ENCODE assay signal across 1 cellular context in genomic region chr7:46854958-46855473, GRCh38.
TF ChIP-seq lines count a peak whose summit lies in the region.

No MANE protein-coding gene starts in this region.

TF ChIP-seq in SK-N-SH, 30 proteins besides CTCF, POLR2A, EP300 and RAD21 (continued from another document):
- TF ChIP-seq, protein P1, sequence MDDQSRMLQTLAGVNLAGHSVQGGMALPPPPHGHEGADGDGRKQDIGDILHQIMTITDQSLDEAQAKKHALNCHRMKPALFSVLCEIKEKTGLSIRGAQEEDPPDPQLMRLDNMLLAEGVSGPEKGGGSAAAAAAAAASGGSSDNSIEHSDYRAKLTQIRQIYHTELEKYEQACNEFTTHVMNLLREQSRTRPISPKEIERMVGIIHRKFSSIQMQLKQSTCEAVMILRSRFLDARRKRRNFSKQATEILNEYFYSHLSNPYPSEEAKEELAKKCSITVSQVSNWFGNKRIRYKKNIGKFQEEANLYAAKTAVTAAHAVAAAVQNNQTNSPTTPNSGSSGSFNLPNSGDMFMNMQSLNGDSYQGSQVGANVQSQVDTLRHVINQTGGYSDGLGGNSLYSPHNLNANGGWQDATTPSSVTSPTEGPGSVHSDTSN (IDR thresholded peaks at IDR 0.05), result peak; percentile 69
- TF ChIP-seq, protein P2, sequence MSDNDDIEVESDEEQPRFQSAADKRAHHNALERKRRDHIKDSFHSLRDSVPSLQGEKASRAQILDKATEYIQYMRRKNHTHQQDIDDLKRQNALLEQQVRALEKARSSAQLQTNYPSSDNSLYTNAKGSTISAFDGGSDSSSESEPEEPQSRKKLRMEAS (IDR thresholded peaks at IDR 0.05; ENCODE audit: low read depth), result 0 out of 2 replicates have a peak, but pooled peaks have one; percentile 32
- no peak for TF ChIP-seq GATA2 (CRISPR knock-in tag; IDR thresholded peaks at IDR 0.05)
- TF ChIP-seq POLR2AphosphoS5 (IDR thresholded peaks at IDR 0.05; ENCODE audit: low read depth, low read length), result peak; percentile 47; the same call in 1 of the 2 replicates
- no peak for TF ChIP-seq RCOR1 (IDR thresholded peaks at IDR 0.05; ENCODE audit: low read length)
- TF ChIP-seq JUND (IDR thresholded peaks at IDR 0.05), result peak; percentile 63
- TF ChIP-seq SIN3A (IDR thresholded peaks at IDR 0.05; ENCODE audit: borderline replicate concordance, low read depth, low read length), result no peak
- no peak for TF ChIP-seq MEF2A (IDR thresholded peaks at IDR 0.05; ENCODE audit: borderline replicate concordance, low read depth)
- peak; percentile 65 for TF ChIP-seq FOSL2 (IDR thresholded peaks at IDR 0.05; ENCODE audit: borderline replicate concordance, low read depth)
- peak; percentile 32; the same call in 1 of the 2 replicates for TF ChIP-seq GABPA (IDR thresholded peaks at IDR 0.05; ENCODE audit: low read depth)
- no peak for TF ChIP-seq TAF1 (IDR thresholded peaks at IDR 0.05; ENCODE audit: borderline replicate concordance, low read depth, low read length)
- TF ChIP-seq, protein P3, sequence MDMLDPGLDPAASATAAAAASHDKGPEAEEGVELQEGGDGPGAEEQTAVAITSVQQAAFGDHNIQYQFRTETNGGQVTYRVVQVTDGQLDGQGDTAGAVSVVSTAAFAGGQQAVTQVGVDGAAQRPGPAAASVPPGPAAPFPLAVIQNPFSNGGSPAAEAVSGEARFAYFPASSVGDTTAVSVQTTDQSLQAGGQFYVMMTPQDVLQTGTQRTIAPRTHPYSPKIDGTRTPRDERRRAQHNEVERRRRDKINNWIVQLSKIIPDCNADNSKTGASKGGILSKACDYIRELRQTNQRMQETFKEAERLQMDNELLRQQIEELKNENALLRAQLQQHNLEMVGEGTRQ (IDR thresholded peaks at IDR 0.05; ENCODE audit: borderline replicate concordance, low read depth, low read length), result no peak
- TF ChIP-seq SMC3 (IDR thresholded peaks at IDR 0.05; ENCODE audit: low read depth, low read length), result peak; percentile 30; the same call in 1 of the 2 replicates
- TF ChIP-seq TCF12 (IDR thresholded peaks at IDR 0.05), result peak; percentile 90
- no peak for TF ChIP-seq NRF1 (IDR thresholded peaks at IDR 0.05; ENCODE audit: low read depth, low read length)
- no peak for TF ChIP-seq MXI1 (IDR thresholded peaks at IDR 0.05; ENCODE audit: low read depth, low read length)
- TF ChIP-seq, protein P4, sequence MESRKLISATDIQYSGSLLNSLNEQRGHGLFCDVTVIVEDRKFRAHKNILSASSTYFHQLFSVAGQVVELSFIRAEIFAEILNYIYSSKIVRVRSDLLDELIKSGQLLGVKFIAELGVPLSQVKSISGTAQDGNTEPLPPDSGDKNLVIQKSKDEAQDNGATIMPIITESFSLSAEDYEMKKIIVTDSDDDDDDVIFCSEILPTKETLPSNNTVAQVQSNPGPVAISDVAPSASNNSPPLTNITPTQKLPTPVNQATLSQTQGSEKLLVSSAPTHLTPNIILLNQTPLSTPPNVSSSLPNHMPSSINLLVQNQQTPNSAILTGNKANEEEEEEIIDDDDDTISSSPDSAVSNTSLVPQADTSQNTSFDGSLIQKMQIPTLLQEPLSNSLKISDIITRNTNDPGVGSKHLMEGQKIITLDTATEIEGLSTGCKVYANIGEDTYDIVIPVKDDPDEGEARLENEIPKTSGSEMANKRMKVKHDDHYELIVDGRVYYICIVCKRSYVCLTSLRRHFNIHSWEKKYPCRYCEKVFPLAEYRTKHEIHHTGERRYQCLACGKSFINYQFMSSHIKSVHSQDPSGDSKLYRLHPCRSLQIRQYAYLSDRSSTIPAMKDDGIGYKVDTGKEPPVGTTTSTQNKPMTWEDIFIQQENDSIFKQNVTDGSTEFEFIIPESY (IDR thresholded peaks at IDR 0.05; ENCODE audit: borderline replicate concordance, low read depth), result no peak
- TF ChIP-seq NFIC (IDR thresholded peaks at IDR 0.05; ENCODE audit: borderline replicate concordance), result peak; percentile 26; the same call in 1 of the 2 replicates
- TF ChIP-seq, protein P5, sequence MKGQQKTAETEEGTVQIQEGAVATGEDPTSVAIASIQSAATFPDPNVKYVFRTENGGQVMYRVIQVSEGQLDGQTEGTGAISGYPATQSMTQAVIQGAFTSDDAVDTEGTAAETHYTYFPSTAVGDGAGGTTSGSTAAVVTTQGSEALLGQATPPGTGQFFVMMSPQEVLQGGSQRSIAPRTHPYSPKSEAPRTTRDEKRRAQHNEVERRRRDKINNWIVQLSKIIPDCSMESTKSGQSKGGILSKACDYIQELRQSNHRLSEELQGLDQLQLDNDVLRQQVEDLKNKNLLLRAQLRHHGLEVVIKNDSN (IDR thresholded peaks at IDR 0.05; ENCODE audit: borderline replicate concordance, low read depth), result no peak
- no peak for TF ChIP-seq EZH2phosphoT487 (IDR thresholded peaks at IDR 0.05; ENCODE audit: borderline replicate concordance, low read depth)
